In the genomic region with DNA sequence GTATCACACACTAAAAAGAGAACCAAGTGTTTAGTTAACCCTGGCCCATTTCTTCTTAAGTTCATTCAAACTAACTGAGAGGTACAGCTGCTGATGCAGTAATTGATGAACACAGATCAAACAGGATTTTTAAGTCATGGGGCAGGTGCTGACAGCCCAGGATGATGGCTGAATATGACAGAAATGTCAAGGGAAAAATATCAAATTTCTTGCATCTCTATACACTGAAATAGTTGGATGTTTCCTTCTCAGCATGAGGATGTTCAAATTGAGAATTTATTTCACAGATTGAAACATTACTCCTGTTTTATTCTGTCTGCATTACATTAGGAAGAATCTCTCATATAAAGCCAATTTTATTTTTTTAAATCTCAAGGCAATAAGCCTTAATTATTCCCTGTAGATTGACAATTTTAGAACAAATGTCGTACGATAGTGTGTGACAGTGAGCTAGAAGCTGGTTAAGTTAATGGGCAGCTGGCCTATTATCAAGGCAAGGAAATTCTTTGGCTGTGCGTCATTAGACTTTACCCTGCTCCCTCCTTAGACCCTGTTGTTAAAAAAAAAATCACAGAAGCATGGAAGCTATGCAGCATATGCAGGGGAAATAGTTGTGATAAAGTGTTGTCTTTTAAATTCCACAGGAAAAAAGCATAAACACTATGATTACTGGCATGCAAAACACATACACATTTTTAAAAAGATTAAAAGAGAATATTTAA, we compare ENCODE assay signal across 1 cellular context.
TF ChIP-seq lines count a peak whose summit lies in the region.

No MANE protein-coding gene starts in this region.

TF ChIP-seq in WTC11, 78 proteins besides CTCF, POLR2A, EP300 and RAD21 (continued from another document):
- TF ChIP-seq, protein P1, sequence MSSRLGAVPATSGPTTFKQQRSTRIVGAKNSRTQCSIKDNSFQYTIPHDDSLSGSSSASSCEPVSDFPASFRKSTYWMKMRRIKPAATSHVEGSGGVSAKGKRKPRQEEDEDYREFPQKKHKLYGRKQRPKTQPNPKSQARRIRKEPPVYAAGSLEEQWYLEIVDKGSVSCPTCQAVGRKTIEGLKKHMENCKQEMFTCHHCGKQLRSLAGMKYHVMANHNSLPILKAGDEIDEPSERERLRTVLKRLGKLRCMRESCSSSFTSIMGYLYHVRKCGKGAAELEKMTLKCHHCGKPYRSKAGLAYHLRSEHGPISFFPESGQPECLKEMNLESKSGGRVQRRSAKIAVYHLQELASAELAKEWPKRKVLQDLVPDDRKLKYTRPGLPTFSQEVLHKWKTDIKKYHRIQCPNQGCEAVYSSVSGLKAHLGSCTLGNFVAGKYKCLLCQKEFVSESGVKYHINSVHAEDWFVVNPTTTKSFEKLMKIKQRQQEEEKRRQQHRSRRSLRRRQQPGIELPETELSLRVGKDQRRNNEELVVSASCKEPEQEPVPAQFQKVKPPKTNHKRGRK (CRISPR knock-in tag; IDR thresholded peaks at IDR 0.05; ENCODE audit: borderline replicate concordance): no peak
- TF ChIP-seq, protein P2, sequence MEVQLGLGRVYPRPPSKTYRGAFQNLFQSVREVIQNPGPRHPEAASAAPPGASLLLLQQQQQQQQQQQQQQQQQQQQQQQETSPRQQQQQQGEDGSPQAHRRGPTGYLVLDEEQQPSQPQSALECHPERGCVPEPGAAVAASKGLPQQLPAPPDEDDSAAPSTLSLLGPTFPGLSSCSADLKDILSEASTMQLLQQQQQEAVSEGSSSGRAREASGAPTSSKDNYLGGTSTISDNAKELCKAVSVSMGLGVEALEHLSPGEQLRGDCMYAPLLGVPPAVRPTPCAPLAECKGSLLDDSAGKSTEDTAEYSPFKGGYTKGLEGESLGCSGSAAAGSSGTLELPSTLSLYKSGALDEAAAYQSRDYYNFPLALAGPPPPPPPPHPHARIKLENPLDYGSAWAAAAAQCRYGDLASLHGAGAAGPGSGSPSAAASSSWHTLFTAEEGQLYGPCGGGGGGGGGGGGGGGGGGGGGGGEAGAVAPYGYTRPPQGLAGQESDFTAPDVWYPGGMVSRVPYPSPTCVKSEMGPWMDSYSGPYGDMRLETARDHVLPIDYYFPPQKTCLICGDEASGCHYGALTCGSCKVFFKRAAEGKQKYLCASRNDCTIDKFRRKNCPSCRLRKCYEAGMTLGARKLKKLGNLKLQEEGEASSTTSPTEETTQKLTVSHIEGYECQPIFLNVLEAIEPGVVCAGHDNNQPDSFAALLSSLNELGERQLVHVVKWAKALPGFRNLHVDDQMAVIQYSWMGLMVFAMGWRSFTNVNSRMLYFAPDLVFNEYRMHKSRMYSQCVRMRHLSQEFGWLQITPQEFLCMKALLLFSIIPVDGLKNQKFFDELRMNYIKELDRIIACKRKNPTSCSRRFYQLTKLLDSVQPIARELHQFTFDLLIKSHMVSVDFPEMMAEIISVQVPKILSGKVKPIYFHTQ (CRISPR knock-in tag; IDR thresholded peaks at IDR 0.05): no peak
- TF ChIP-seq, protein P3, sequence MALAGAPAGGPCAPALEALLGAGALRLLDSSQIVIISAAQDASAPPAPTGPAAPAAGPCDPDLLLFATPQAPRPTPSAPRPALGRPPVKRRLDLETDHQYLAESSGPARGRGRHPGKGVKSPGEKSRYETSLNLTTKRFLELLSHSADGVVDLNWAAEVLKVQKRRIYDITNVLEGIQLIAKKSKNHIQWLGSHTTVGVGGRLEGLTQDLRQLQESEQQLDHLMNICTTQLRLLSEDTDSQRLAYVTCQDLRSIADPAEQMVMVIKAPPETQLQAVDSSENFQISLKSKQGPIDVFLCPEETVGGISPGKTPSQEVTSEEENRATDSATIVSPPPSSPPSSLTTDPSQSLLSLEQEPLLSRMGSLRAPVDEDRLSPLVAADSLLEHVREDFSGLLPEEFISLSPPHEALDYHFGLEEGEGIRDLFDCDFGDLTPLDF (CRISPR knock-in tag; IDR thresholded peaks at IDR 0.05): no peak
- TF ChIP-seq FOXJ3 (CRISPR knock-in tag; IDR thresholded peaks at IDR 0.05; ENCODE audit: borderline replicate concordance): no peak
- TF ChIP-seq, protein P4, sequence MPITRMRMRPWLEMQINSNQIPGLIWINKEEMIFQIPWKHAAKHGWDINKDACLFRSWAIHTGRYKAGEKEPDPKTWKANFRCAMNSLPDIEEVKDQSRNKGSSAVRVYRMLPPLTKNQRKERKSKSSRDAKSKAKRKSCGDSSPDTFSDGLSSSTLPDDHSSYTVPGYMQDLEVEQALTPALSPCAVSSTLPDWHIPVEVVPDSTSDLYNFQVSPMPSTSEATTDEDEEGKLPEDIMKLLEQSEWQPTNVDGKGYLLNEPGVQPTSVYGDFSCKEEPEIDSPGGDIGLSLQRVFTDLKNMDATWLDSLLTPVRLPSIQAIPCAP (CRISPR knock-in tag; IDR thresholded peaks at IDR 0.05): no peak
- no peak for TF ChIP-seq KAT7 (CRISPR knock-in tag; IDR thresholded peaks at IDR 0.05; ENCODE audit: borderline replicate concordance)
- no peak for TF ChIP-seq ELF4 (CRISPR knock-in tag; IDR thresholded peaks at IDR 0.05; ENCODE audit: low read depth)
- no peak for TF ChIP-seq SOX15 (CRISPR knock-in tag; IDR thresholded peaks at IDR 0.05)
